8 cellular contexts compared by ENCODE assay signal in genomic region chr10:43322769-43323168, GRCh38. TPM values are rescaled to one million over a fixed set of nuclear protein-coding genes. Genes with fewer than 3 reads are reported as not detected.
DNase-seq lines count a peak whose midpoint lies in the region; ATAC-seq, FAIRE-seq and TF ChIP-seq lines count a peak whose summit lies in the region.

No MANE protein-coding gene starts in this region.

- DNase-seq in GM18507 (ENCODE audit: extremely low spot score, insufficient read length, low read depth) (peak; percentile 18), dermis blood vessel endothelial cell (peak; percentile 80), kidney epithelial cell (ENCODE audit: low read depth) (peak; percentile 56), UCSD-AML1 (lab: John Stamatoyannopoulos, UW; ENCODE audit: unreplicated experiment) (no peak)
- peak; percentile 91 for DNase-seq in activated CD8-positive, alpha-beta T cell treated with anti-CD3 and anti-CD28 coated beads, Interleukin-2, amount 10 ng/mL, durations not matched to agents 7 days and 5 days
- DNase-seq in stimulated activated CD4-positive, alpha-beta T cell treated with anti-CD3 and anti-CD28 coated beads, Interleukin-12 subunit alpha, Interleukin-12 subunit beta, amount 100 ng/mL, for 4 hours = peak; percentile 77

- H3K9ac ChIP-seq in HUES6 (ENCODE audit: low read length) = peak overlapping the region; percentile 29

- peaks cover 19% of the 10 kb centered on the region for H3K27me3 Mint-ChIP-seq in activated CD8-positive, alpha-beta T cell treated with anti-CD3 and anti-CD28 coated beads, Interleukin-2, amount 10 ng/mL, durations not matched to agents 7 days and 5 days (ENCODE audit: low read depth)

- no peaks in the 10 kb centered on the region for H3K9me3 ChIP-seq in HUES6 (ENCODE audit: control insufficient read depth, insufficient read depth, low read depth, low read length)

- CTCF ChIA-PET in activated CD8-positive, alpha-beta T cell treated with anti-CD3 and anti-CD28 coated beads, Interleukin-2, amount 10 ng/mL, durations not matched to agents 7 days and 5 days (lab: Charles Lee) = interaction anchor here (0.8 to 1.6 kb wide), 3 partner anchors 31 to 117 kb away, joined by 3 read pairs; no protein-coding TSS in a partner anchor

- peak; percentile 98 for ATAC-seq in activated CD8-positive, alpha-beta T cell treated with anti-CD3 and anti-CD28 coated beads, Interleukin-2, amount 10 ng/mL, durations not matched to agents 7 days and 5 days
- no peak for ATAC-seq in HG02763 (IDR thresholded peaks at IDR 0.05; ENCODE audit: unreplicated experiment)

- H3K36me3 ChIP-seq in HUES6 (ENCODE audit: control insufficient read depth, insufficient read depth, low read length) = no peaks in the 10 kb centered on the region
- no peaks in the 10 kb centered on the region for H3K36me3 ChIP-seq in kidney epithelial cell (ENCODE audit: control insufficient read depth, insufficient read depth, low read length)

- POLR2A ChIA-PET in activated CD8-positive, alpha-beta T cell treated with anti-CD3 and anti-CD28 coated beads, Interleukin-2, amount 10 ng/mL, durations not matched to agents 7 days and 5 days (lab: Charles Lee) = interaction anchor here (1.3 kb wide), 1 partner anchor 23 kb away, joined by 3 read pairs; no protein-coding TSS in a partner anchor

- peak overlapping the region; percentile 71 for H3K27ac Mint-ChIP-seq in activated CD8-positive, alpha-beta T cell treated with anti-CD3 and anti-CD28 coated beads, Interleukin-2, amount 10 ng/mL, durations not matched to agents 7 days and 5 days

- H3K4me1 ChIP-seq in HUES6 (ENCODE audit: control insufficient read depth, insufficient read depth, low read length) = peaks cover 23% of the 10 kb centered on the region

- H3K4me3 ChIP-seq in HUES6 (ENCODE audit: low read depth, low read length) = peak overlapping the region; percentile 63
- peak overlapping the region; percentile 19 for H3K4me3 ChIP-seq in kidney epithelial cell (ENCODE audit: low read depth, low read length)

- no peak for TF ChIP-seq CTCF in kidney epithelial cell (IDR thresholded peaks at IDR 0.05; ENCODE audit: insufficient read depth, low read length, poor library complexity, severe bottlenecking)

- peaks cover 33% of the 10 kb centered on the region for H3K4me1 Mint-ChIP-seq in activated CD8-positive, alpha-beta T cell treated with anti-CD3 and anti-CD28 coated beads, Interleukin-2, amount 10 ng/mL, durations not matched to agents 7 days and 5 days (ENCODE audit: low read depth)

- H3K9me3 Mint-ChIP-seq in activated CD8-positive, alpha-beta T cell treated with anti-CD3 and anti-CD28 coated beads, Interleukin-2, amount 10 ng/mL, durations not matched to agents 7 days and 5 days (ENCODE audit: insufficient read depth) = no peaks in the 10 kb centered on the region

- H3K27me3 ChIP-seq in HUES6 (ENCODE audit: control insufficient read depth, insufficient read depth, low read length) = 0 out of 2 replicates have a peak, but pooled peaks cover 5% of the 10 kb centered on the region
- no peaks in the 10 kb centered on the region for H3K27me3 ChIP-seq in kidney epithelial cell (ENCODE audit: control insufficient read depth, insufficient read depth, low read length)

- no peaks in the 10 kb centered on the region for H3K36me3 Mint-ChIP-seq in activated CD8-positive, alpha-beta T cell treated with anti-CD3 and anti-CD28 coated beads, Interleukin-2, amount 10 ng/mL, durations not matched to agents 7 days and 5 days (ENCODE audit: low read depth)

- FAIRE-seq in GM18507 (lab: Jason Lieb, UNC) = no peak

- H3K27ac ChIP-seq in HUES6 (ENCODE audit: low read depth, low read length) = no peak overlapping the region

- H3K4me3 Mint-ChIP-seq in activated CD8-positive, alpha-beta T cell treated with anti-CD3 and anti-CD28 coated beads, Interleukin-2, amount 10 ng/mL, durations not matched to agents 7 days and 5 days = peak overlapping the region; percentile 28

RNA-seq across cellular contexts. Expression of gene FXYD4, which starts 48.7 kb away (rescaled TPM):
- not detected for total RNA-seq in activated CD8-positive, alpha-beta T cell treated with anti-CD3 and anti-CD28 coated beads, Interleukin-2, amount 10 ng/mL, durations not matched to agents 7 days and 5 days
- total RNA-seq in dermis blood vessel endothelial cell = not detected in 2 replicates
- total RNA-seq in kidney epithelial cell = not detected in 2 replicates

RNA-seq across cellular contexts. Expression of gene RASGEF1A, which starts 55.9 kb away (rescaled TPM):
- total RNA-seq in activated CD8-positive, alpha-beta T cell treated with anti-CD3 and anti-CD28 coated beads, Interleukin-2, amount 10 ng/mL, durations not matched to agents 7 days and 5 days = 1 to 10 TPM; 3.6 to 4.0 TPM
- total RNA-seq in dermis blood vessel endothelial cell (0.17 and 0.51 TPM in 2 replicates), kidney epithelial cell (2.1 and 3.6 TPM in 2 replicates)
